ENCODE assay signal across 1 cellular context in genomic region chrX:123846598-123847038, GRCh38.
A peak's percentile ranks its signal among the peaks of the same experiment; 100 is the strongest.
TF ChIP-seq lines count a peak whose summit lies in the region.

No MANE protein-coding gene starts in this region.

TF ChIP-seq in HEK293, 187 proteins besides CTCF, POLR2A, EP300 and RAD21 (continued from another document and continues in another):
- TF ChIP-seq INSM2 (tag by site-specific recombination; IDR thresholded peaks at IDR 0.05) (peak; percentile 53; the same call in 1 of the 2 replicates), KLF9 (tag by site-specific recombination; IDR thresholded peaks at IDR 0.05; ENCODE audit: low read depth) (no peak), SALL2 (tag by site-specific recombination; IDR thresholded peaks at IDR 0.05; ENCODE audit: borderline replicate concordance) (no peak), GLI4 (tag by site-specific recombination; IDR thresholded peaks at IDR 0.05) (no peak), HOXD13 (CRISPR knock-in tag; IDR thresholded peaks at IDR 0.05; ENCODE audit: borderline replicate concordance) (no peak), ZNF266 (tag by site-specific recombination; IDR thresholded peaks at IDR 0.05; ENCODE audit: low read depth) (no peak), ZBTB7A (tag by site-specific recombination; IDR thresholded peaks at IDR 0.05; ENCODE audit: low read depth) (no peak), ZEB2 (tag by site-specific recombination; IDR thresholded peaks at IDR 0.05) (peak; percentile 76), PRDM1 (tag by site-specific recombination; IDR thresholded peaks at IDR 0.05) (no peak), ZBTB11 (tag by site-specific recombination; conservative IDR thresholded peaks at IDR 0.05; ENCODE audit: low read depth) (no peak), PRDM4 (tag by site-specific recombination; IDR thresholded peaks at IDR 0.05) (no peak), ZNF280C (tag by site-specific recombination; IDR thresholded peaks at IDR 0.05) (no peak), ZNF175 (tag by site-specific recombination; IDR thresholded peaks at IDR 0.05) (no peak), ZNF701 (tag by site-specific recombination; IDR thresholded peaks at IDR 0.05) (no peak), ZNF16 (tag by site-specific recombination; IDR thresholded peaks at IDR 0.05; ENCODE audit: low read depth) (no peak), ZNF157 (tag by site-specific recombination; IDR thresholded peaks at IDR 0.05) (no peak), ZNF121 (tag by site-specific recombination; IDR thresholded peaks at IDR 0.05) (no peak), ZNF19 (tag by site-specific recombination; IDR thresholded peaks at IDR 0.05; ENCODE audit: low read depth) (no peak), IKZF3 (tag by site-specific recombination; IDR thresholded peaks at IDR 0.05) (no peak), ZBTB6 (tag by site-specific recombination; IDR thresholded peaks at IDR 0.05) (no peak), ZNF510 (tag by site-specific recombination; IDR thresholded peaks at IDR 0.05; ENCODE audit: insufficient replicate concordance) (no peak), ZNF623 (tag by site-specific recombination; IDR thresholded peaks at IDR 0.05) (no peak), ZNF585B (tag by site-specific recombination; IDR thresholded peaks at IDR 0.05) (no peak), ZNF37A (tag by site-specific recombination; IDR thresholded peaks at IDR 0.05) (no peak), KLF1 (tag by site-specific recombination; IDR thresholded peaks at IDR 0.05) (no peak), ZNF639 (tag by site-specific recombination; IDR thresholded peaks at IDR 0.05) (peak; percentile 84; the same call in 1 of the 2 replicates), ZNF558 (tag by site-specific recombination; IDR thresholded peaks at IDR 0.05) (no peak), HIC1 (tag by site-specific recombination; IDR thresholded peaks at IDR 0.05) (peak; percentile 88; the same call in 1 of the 2 replicates), ZNF544 (tag by site-specific recombination; IDR thresholded peaks at IDR 0.05) (no peak), SCRT2 (tag by site-specific recombination; IDR thresholded peaks at IDR 0.05) (no peak; the same call in none of the 2 replicates), ZBTB21 (tag by site-specific recombination; IDR thresholded peaks at IDR 0.05) (peak; percentile 56; the same call in 1 of the 2 replicates), ZNF677 (tag by site-specific recombination; IDR thresholded peaks at IDR 0.05) (no peak), ZNF560 (tag by site-specific recombination; IDR thresholded peaks at IDR 0.05; ENCODE audit: borderline replicate concordance) (no peak), BCL11A (tag by site-specific recombination; IDR thresholded peaks at IDR 0.05; ENCODE audit: low read depth) (no peak), ZNF76 (tag by site-specific recombination; IDR thresholded peaks at IDR 0.05; ENCODE audit: borderline replicate concordance, low read depth) (no peak; the same call in 1 of the 2 replicates), ZFP37 (tag by site-specific recombination; IDR thresholded peaks at IDR 0.05) (no peak), MEIS1 (CRISPR knock-in tag; IDR thresholded peaks at IDR 0.05; ENCODE audit: borderline replicate concordance) (no peak), ZNF423 (tag by site-specific recombination; IDR thresholded peaks at IDR 0.05) (no peak), PBX3 (CRISPR knock-in tag; IDR thresholded peaks at IDR 0.05) (no peak), ZNF362 (tag by site-specific recombination; IDR thresholded peaks at IDR 0.05) (no peak), OSR2 (tag by site-specific recombination; IDR thresholded peaks at IDR 0.05) (peak; percentile 72; the same call in 1 of the 2 replicates), ZNF768 (tag by site-specific recombination; IDR thresholded peaks at IDR 0.05) (no peak), HOXA7 (CRISPR knock-in tag; IDR thresholded peaks at IDR 0.05; ENCODE audit: borderline replicate concordance) (no peak), KLF10 (tag by site-specific recombination; IDR thresholded peaks at IDR 0.05) (no peak; the same call in 1 of the 2 replicates), ELK4 (IDR thresholded peaks at IDR 0.05; ENCODE audit: borderline replicate concordance, low read depth, low read length) (no peak)
